ENCODE assay signal across 21 cellular contexts in the genomic region with DNA sequence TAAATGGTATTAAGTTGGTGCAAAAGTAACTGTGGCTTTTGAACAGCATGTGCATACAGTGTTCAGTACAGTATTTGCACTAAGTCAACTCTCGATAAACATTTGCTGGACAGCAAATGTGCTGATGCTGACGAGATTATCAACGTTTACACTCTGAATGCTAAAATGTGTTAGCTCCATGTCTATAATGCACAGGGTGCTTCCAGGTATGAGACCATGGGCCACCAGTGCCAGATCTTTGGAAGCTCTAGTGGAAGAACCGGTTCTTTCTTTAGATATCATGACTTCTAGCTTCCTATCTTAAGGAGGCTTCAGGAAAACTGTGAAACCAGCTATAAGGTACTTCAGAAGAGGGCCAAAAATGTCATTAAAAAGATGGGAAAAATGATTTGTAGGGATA. TPM values are rescaled to one million over a fixed set of nuclear protein-coding genes. Genes with fewer than 3 reads are reported as not detected.
DNase-seq lines count a peak whose midpoint lies in the region; ATAC-seq and TF ChIP-seq lines count a peak whose summit lies in the region.
"Had no signal": no experiment of that assay in that cellular context is flagged by ENCODE, and none has a peak within 500 bp of the region (broad histone marks: within the 10 kb centered on the region; RNA-seq: fewer than 3 reads in every experiment).

No MANE protein-coding gene starts in this region.

- H3K9me3 ChIP-seq in ascending aorta (no peaks in the 10 kb centered on the region), thoracic aorta (no peaks in the 10 kb centered on the region)
- H3K9me3 ChIP-seq: Caco-2 had no signal

- ATAC-seq in thoracic aorta (ENCODE audit: insufficient number of reproducible peaks, low FRiP score, low read depth) (no peak), HG03139 (IDR thresholded peaks at IDR 0.05; ENCODE audit: unreplicated experiment) (no peak)
- ATAC-seq: GM23338 had no signal

- H3K4me3 Mint-ChIP-seq in nephron = no peak overlapping the region
- H3K4me3 Mint-ChIP-seq: CD4-positive, alpha-beta T cell; GM23338 had no signal

- H3K4me1 ChIP-seq in ACC112 (ENCODE audit: control insufficient read depth, insufficient read depth, low read length, unreplicated experiment) (peaks cover 31% of the 10 kb centered on the region), ascending aorta (peaks cover 18 to 33% of the 10 kb centered on the region in 2 donors), thoracic aorta (ENCODE audit: control insufficient read depth in 1 of 2, low read depth in 2 of 2) (peaks cover 15 to 48% of the 10 kb centered on the region in 2 donors)
- H3K4me1 ChIP-seq: Caco-2 had no signal

- H3K36me3 ChIP-seq in ACC112 (ENCODE audit: insufficient read depth, low read length) (peaks cover 52% of the 10 kb centered on the region), ascending aorta (peaks cover 46 to 63% of the 10 kb centered on the region in 2 donors), thoracic aorta (peaks cover 46% of the 10 kb centered on the region)

- H3K27ac ChIP-seq in ACC112 (ENCODE audit: low read depth, low read length) (peak overlapping the region; percentile 99), ascending aorta (peak overlapping the region; percentile 86 to 93), thoracic aorta (peak overlapping the region; percentile 87 to 89)

- no peaks in the 10 kb centered on the region for H3K9me3 Mint-ChIP-seq in nephron
- H3K9me3 Mint-ChIP-seq: CD4-positive, alpha-beta T cell; GM23338 had no signal

- H3K27me3 ChIP-seq in ACC112 (ENCODE audit: insufficient read depth, low read length) = no peaks in the 10 kb centered on the region
- H3K27me3 ChIP-seq in ascending aorta = no peaks in the 10 kb centered on the region
- H3K27me3 ChIP-seq in thoracic aorta (replicated peaks; ENCODE audit: insufficient read depth) = no peaks in the 10 kb centered on the region

- no peak for TF ChIP-seq CTCF in ascending aorta (IDR thresholded peaks at IDR 0.05)
- TF ChIP-seq CTCF in nephron (IDR thresholded peaks at IDR 0.05; ENCODE audit: unreplicated experiment in 3 of 3) = no peak
- TF ChIP-seq CTCF in thoracic aorta (IDR thresholded peaks at IDR 0.05) = no peak

- peak overlapping the region in 2 of 3 experiments; percentile 13 to 22 for H3K27ac Mint-ChIP-seq in nephron
- H3K27ac Mint-ChIP-seq: CD4-positive, alpha-beta T cell; GM23338 had no signal

- intact Hi-C loops in ascending aorta (cut with DNase I) = loop anchor here (5.0 kb wide), 2 partner anchors 377 to 587 kb away; partner anchors contain the start of gene ZBTB44

- H3K36me3 Mint-ChIP-seq in nephron (ENCODE audit: low read depth) = peaks cover 69% of the 10 kb centered on the region

- peaks cover 23% of the 10 kb centered on the region for H3K4me1 Mint-ChIP-seq in nephron

- H2AFZ ChIP-seq in ACC112 (ENCODE audit: low read length, unreplicated experiment) = no peak overlapping the region
- H2AFZ ChIP-seq: GM23338 had no signal

- no peak overlapping the region for H3K4me3 ChIP-seq in ACC112 (ENCODE audit: low read depth, low read length)
- H3K4me3 ChIP-seq in ascending aorta = no peak overlapping the region
- no peak overlapping the region for H3K4me3 ChIP-seq in thoracic aorta
- H3K4me3 ChIP-seq: GM23338 had no signal

- no peak for DNase-seq in ascending aorta (ENCODE audit: low spot score in 2 of 2)
- DNase-seq in thoracic aorta (ENCODE audit: low spot score) = no peak
- DNase-seq in NCI-H446 treated with DMSO at 0.1 percent for 48 hours (lab: John Stamatoyannopoulos, UW) = no peak
- DNase-seq in foreskin melanocyte = no peak
- DNase-seq in NCI-H2196 treated with DMSO at 0.1 percent for 48 hours (lab: John Stamatoyannopoulos, UW; ENCODE audit: unreplicated experiment) = no peak
- DNase-seq: Caco-2; CD4-positive, alpha-beta T cell; DMS153; GF-D8; HCEC 1CT; Kasumi-1; NCI-H1092 treated with DMSO at 0.1 percent for 48 hours; NCI-H2081; NCI-H510A; NCI-H748 treated with DMSO at 0.1 percent for 48 hours; NK-92 treated with Interleukin-12 subunit alpha and Interleukin-12 subunit beta, amount 100 ng/mL, for 24 hours; Right ventricle myocardium superior had no signal

- H3K79me2 ChIP-seq in ACC112 (ENCODE audit: control insufficient read depth, insufficient read depth, low read length, unreplicated experiment) = peaks cover 8% of the 10 kb centered on the region

- H3K27me3 Mint-ChIP-seq in nephron (ENCODE audit: low read depth) = no peaks in the 10 kb centered on the region
- H3K27me3 Mint-ChIP-seq: CD4-positive, alpha-beta T cell had no signal

RNA-seq across cellular contexts. Expression of gene SNX19, which starts 17.2 kb away (rescaled TPM):
- total RNA-seq in ascending aorta (137 TPM), thoracic aorta (100 to 1,000 TPM; 102 to 126 TPM)
